8 cellular contexts compared by ENCODE assay signal in genomic region chr16:67872631-67873434, GRCh38. TPM values are rescaled to one million over a fixed set of nuclear protein-coding genes. Genes with fewer than 3 reads are reported as not detected.
DNase-seq lines count a peak whose midpoint lies in the region; ATAC-seq lines count a peak whose summit lies in the region.

Gene EDC4 (plus strand): TSS chr16:67873052. CDS start chr16:67873262, 210 bp downstream.

- H2BK5ac ChIP-seq in mesendoderm (ENCODE audit: low read length): no peak within 1 kb of the TSS

- peak; percentile 61 for ATAC-seq in GM18861 (IDR thresholded peaks at IDR 0.05; ENCODE audit: unreplicated experiment)
- peak; percentile 69 for ATAC-seq in HG03103 (IDR thresholded peaks at IDR 0.05; ENCODE audit: low read depth, unreplicated experiment)

- H3K27me3 ChIP-seq in endocrine pancreas (ENCODE audit: control insufficient read depth, insufficient read depth, low read length) (no peaks in the 10 kb centered on the region), mesendoderm (ENCODE audit: insufficient read depth, low read length, poor library complexity) (no peaks in the 10 kb centered on the region)

- peak within 1 kb of the TSS; percentile 90 for H3K9ac ChIP-seq in endocrine pancreas (ENCODE audit: control insufficient read depth, insufficient read depth, low read length)
- peak within 1 kb of the TSS; percentile 90 for H3K9ac ChIP-seq in mesendoderm (ENCODE audit: low read length)

- DNase-seq in AG08396 (ENCODE audit: low spot score) (peak; percentile 93), NOMO-1 treated with DMSO at 0.1 percent for 48 hours (lab: John Stamatoyannopoulos, UW; ENCODE audit: unreplicated experiment) (peak; percentile 65), mesendoderm (peak; percentile 77)
- peak; percentile 56 for DNase-seq in activated CD8-positive, alpha-beta memory T cell treated with anti-CD3 and anti-CD28 coated beads, Interleukin-2, amount 50 U/mL, for 1 hour (ENCODE audit: extremely low read depth)
- peak; percentile 83 for DNase-seq in stimulated activated CD8-positive, alpha-beta memory T cell treated with anti-CD3 and anti-CD28 coated beads, Interleukin-12 subunit alpha, Interleukin-12 subunit beta, amount 100 ng/mL, for 4 hours (ENCODE audit: low read depth)

- no peak within 1 kb of the TSS for H3K4ac ChIP-seq in mesendoderm (ENCODE audit: low read depth, low read length)

- peaks cover 20% of the 10 kb centered on the region for H3K79me2 ChIP-seq in mesendoderm (ENCODE audit: control insufficient read depth, insufficient read depth, low read length)

- peak within 1 kb of the TSS; percentile 94 for H3K56ac ChIP-seq in mesendoderm (ENCODE audit: low read length)

- H3K36me3 ChIP-seq in endocrine pancreas (ENCODE audit: control insufficient read depth, insufficient read depth, low read length) (peaks cover 7% of the 10 kb centered on the region), mesendoderm (ENCODE audit: control insufficient read depth, insufficient read depth, low read length) (peaks cover 15% of the 10 kb centered on the region)

- H3K18ac ChIP-seq in mesendoderm (ENCODE audit: low read length): peak within 1 kb of the TSS; percentile 7

- no peak within 1 kb of the TSS for H4K8ac ChIP-seq in mesendoderm (ENCODE audit: low read depth, low read length)

- WGBS in mesendoderm (ENCODE audit: extremely low coverage, insufficient coverage, low lambda C conversion rate): no CpG with 5 or more reads among the region's 72 CpGs

- peak within 1 kb of the TSS; percentile 52 for H3K27ac ChIP-seq in mesendoderm (ENCODE audit: low read depth, low read length)

- no peak within 1 kb of the TSS for H3K23ac ChIP-seq in mesendoderm (ENCODE audit: low read length)

- no peak within 1 kb of the TSS for H2BK15ac ChIP-seq in mesendoderm (replicated peaks; ENCODE audit: low read depth)

- no peak within 1 kb of the TSS for H2BK120ac ChIP-seq in mesendoderm (ENCODE audit: low read depth, low read length)

- peak within 1 kb of the TSS; percentile 75 for H3K4me2 ChIP-seq in mesendoderm (ENCODE audit: low read length)

- H3K4me3 ChIP-seq in endocrine pancreas (ENCODE audit: control insufficient read depth, insufficient read depth, low read length) (peak within 1 kb of the TSS; percentile 77), mesendoderm (ENCODE audit: low read length) (peak within 1 kb of the TSS; percentile 85)

- peaks cover 16% of the 10 kb centered on the region for H3K79me1 ChIP-seq in mesendoderm (ENCODE audit: low read length)

- H3K9me3 ChIP-seq in endocrine pancreas (ENCODE audit: control insufficient read depth, low read length): no peaks in the 10 kb centered on the region

- H2AK5ac ChIP-seq in mesendoderm (ENCODE audit: low read length): no peak within 1 kb of the TSS

- H3K4me1 ChIP-seq in endocrine pancreas (ENCODE audit: control insufficient read depth, insufficient read depth, low read length): no peaks in the 10 kb centered on the region
- H3K4me1 ChIP-seq in mesendoderm (ENCODE audit: control insufficient read depth, low read depth, low read length): peaks cover 4% of the 10 kb centered on the region

- no peak within 1 kb of the TSS for H4K5ac ChIP-seq in mesendoderm (ENCODE audit: low read length)

RNA-seq across cellular contexts. Expression of gene EDC4, which starts in this region (rescaled TPM):
- 39.1 TPM for polyA plus RNA-seq in mesendoderm (2013, experiment 1 of 2)
- polyA plus RNA-seq in mesendoderm (2013, experiment 2 of 2): 39.3 TPM

Comparison
In these comparisons a context has a peak if more than half of its experiments do, and no peak if none do; other contexts are left out.
1. Peak in every context shown above with its lines: DNase-seq, ATAC-seq, H3K4me3 ChIP-seq and H3K27ac ChIP-seq.